12 cellular contexts compared by ENCODE assay signal in the genomic region with DNA sequence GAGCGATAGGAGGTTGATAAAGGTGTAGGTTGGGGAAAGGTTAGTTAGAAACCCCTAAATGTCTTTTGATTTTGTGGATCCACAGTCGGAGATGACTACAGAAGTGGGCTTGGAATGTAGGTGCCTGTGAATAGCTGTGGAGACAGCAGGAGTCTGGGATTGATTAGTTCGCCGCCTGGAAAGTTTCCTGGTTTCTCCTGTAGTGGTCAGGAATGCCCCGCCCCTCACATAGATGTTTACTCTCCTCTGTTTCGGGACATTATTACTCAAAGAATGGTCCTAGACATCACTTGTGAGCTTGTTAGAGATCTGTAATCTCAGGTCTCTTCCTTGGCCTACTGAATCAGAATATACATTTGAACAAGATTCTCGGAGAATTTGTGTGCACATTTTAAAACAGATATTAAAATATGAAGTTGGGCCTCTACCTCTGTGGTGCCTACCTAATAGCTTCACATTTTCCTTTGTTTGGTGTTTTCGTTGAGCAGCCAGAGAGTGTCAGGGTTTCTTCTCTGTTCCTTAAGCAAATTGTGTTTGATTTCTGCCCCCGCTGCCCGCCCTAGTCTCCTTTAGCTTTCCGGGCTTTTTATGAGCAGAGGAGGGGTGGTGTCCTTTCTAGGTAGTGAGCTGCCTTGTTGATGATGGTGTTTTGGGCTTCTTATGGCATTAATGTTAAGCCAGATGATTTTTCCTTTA.
DNase-seq lines count a peak whose midpoint lies in the region; ATAC-seq and TF ChIP-seq lines count a peak whose summit lies in the region.
"Had no signal": no experiment of that assay in that cellular context is flagged by ENCODE, and none has a peak within 500 bp of the region (broad histone marks: within the 10 kb centered on the region; RNA-seq: fewer than 3 reads in every experiment).

No MANE protein-coding gene starts in this region.

- no peak for TF ChIP-seq CTCF in natural killer cell (IDR thresholded peaks at IDR 0.05)

- H3K36me3 Mint-ChIP-seq in central memory CD8-positive, alpha-beta T cell (ENCODE audit: insufficient read depth), result peaks cover 76% of the 10 kb centered on the region
- H3K36me3 Mint-ChIP-seq in natural killer cell, result no peaks in the 10 kb centered on the region

- H3K27ac Mint-ChIP-seq in central memory CD8-positive, alpha-beta T cell (ENCODE audit: low read depth), result peak overlapping the region; percentile 78
- peak overlapping the region; percentile 74 to 84 for H3K27ac Mint-ChIP-seq in natural killer cell

- peak; percentile 45 for DNase-seq in AG08395 (ENCODE audit: low spot score)
- peak; percentile 64 for DNase-seq in GM03348 (ENCODE audit: low spot score)
- no peak for DNase-seq in central memory CD8-positive, alpha-beta T cell (ENCODE audit: low spot score in 2 of 2)
- DNase-seq in natural killer cell, result no peak
- DNase-seq in NK-92 (lab: John Stamatoyannopoulos, UW; ENCODE audit: unreplicated experiment), result no peak
- no peak for DNase-seq in DMS 273 (lab: John Stamatoyannopoulos, UW; ENCODE audit: unreplicated experiment)
- DNase-seq in stimulated activated CD4-positive, alpha-beta T cell treated with anti-CD3 and anti-CD28 coated beads, Interleukin-2, amount 100 ng/mL, for 48 hours, result no peak
- DNase-seq: hippocampal formation; MM.1S; NK-92 treated with Interleukin-12 subunit alpha and Interleukin-12 subunit beta, amount 100 ng/mL, for 24 hours; ovary had no signal

- ATAC-seq in central memory CD8-positive, alpha-beta T cell (replicated peaks; ENCODE audit: extremely low read depth, poor library complexity, severe bottlenecking), result no peak
- ATAC-seq in natural killer cell, result no peak
- no peak for ATAC-seq in HG03521 (IDR thresholded peaks at IDR 0.05; ENCODE audit: unreplicated experiment)

- intact Hi-C loops in natural killer cell (cut with micrococcal nuclease), result no loop called here

- no peak overlapping the region for H3K4me3 Mint-ChIP-seq in central memory CD8-positive, alpha-beta T cell
- H3K4me3 Mint-ChIP-seq in natural killer cell, result no peak overlapping the region

- H3K27me3 Mint-ChIP-seq in central memory CD8-positive, alpha-beta T cell, result no peaks in the 10 kb centered on the region
- H3K27me3 Mint-ChIP-seq in natural killer cell (ENCODE audit: low read depth in 2 of 2), result no peaks in the 10 kb centered on the region

- H3K9me3 Mint-ChIP-seq in central memory CD8-positive, alpha-beta T cell, result no peaks in the 10 kb centered on the region
- H3K9me3 Mint-ChIP-seq in natural killer cell, result no peaks in the 10 kb centered on the region

- peaks cover 64% of the 10 kb centered on the region for H3K4me1 Mint-ChIP-seq in central memory CD8-positive, alpha-beta T cell
- H3K4me1 Mint-ChIP-seq in natural killer cell, result peaks cover 66 to 75% of the 10 kb centered on the region in 2 donors

Comparison
In these comparisons a context has a peak if more than half of its experiments do, and no peak if none do; other contexts are left out.
1. DNase-seq: peak in AG08395 (single experiment) and GM03348 (single experiment); none in central memory CD8-positive, alpha-beta T cell (0 of 2), natural killer cell (single experiment), NK-92 (single experiment), DMS 273 (single experiment) and stimulated activated CD4-positive, alpha-beta T cell treated with anti-CD3 and anti-CD28 coated beads, Interleukin-2, amount 100 ng/mL, for 48 hours (0 of 2).